9 cellular contexts compared by ENCODE assay signal in the genomic region with DNA sequence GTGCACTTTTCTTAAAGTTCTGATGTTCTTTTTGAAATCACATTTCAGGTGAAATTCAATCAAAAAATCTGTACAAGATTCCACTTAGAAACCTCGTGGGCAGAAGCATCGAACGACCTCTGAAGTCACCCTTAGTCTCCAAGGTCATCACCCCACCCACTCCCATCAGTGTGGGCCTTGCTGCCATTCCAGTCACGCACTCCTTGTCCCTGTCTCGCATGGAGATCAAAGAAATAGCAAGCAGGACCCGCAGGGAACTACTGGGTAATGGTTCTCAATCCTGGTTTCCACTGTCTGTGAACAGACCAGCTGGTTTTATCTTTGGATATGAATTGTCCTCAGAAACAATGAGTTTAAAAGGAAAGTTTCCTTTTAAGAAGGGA. TPM values are rescaled to one million over a fixed set of nuclear protein-coding genes. Genes with fewer than 3 reads are reported as not detected.
DNase-seq lines count a peak whose midpoint lies in the region; ATAC-seq and TF ChIP-seq lines count a peak whose summit lies in the region.
"Had no signal": no experiment of that assay in that cellular context is flagged by ENCODE, and none has a peak within 500 bp of the region (broad histone marks: within the 10 kb centered on the region; RNA-seq: fewer than 3 reads in every experiment).

No MANE protein-coding gene starts in this region.

- peak overlapping the region; percentile 66 for H3K4me2 ChIP-seq in HCT116 (ENCODE audit: low read length)

- H4K20me1 ChIP-seq in HCT116 (ENCODE audit: insufficient read depth), result no peaks in the 10 kb centered on the region

- no TSS peak for BruUV-seq in HCT116 (replicated peaks; lab: Mats Ljungman, UMichigan)

- CTCF ChIA-PET in HCT116 (lab: Charles Lee), result no interaction called here

- H3K36me3 ChIP-seq in HCT116 (ENCODE audit: control insufficient read depth in 1 of 2, insufficient read depth in 2 of 2, low read length in 2 of 2) (no peaks in the 10 kb centered on the region), SJCRH30 (no peaks in the 10 kb centered on the region), esophagus squamous epithelium (peaks cover 0 to 8% (median 0%) of the 10 kb centered on the region in 3 donors)

- WGBS in esophagus squamous epithelium, 2 donors, result 47 to 58% methylated on average over 4 of the region's 6 CpGs

- TF ChIP-seq CTCF in HCT116 (IDR thresholded peaks at IDR 0.05 in 2 of 3, conservative IDR thresholded peaks at IDR 0.05 in 1 of 3; ENCODE audit: borderline replicate concordance in 1 of 3, insufficient read depth in 1 of 3, low read depth in 2 of 3, low read length in 2 of 3) (no peak), esophagus squamous epithelium (IDR thresholded peaks at IDR 0.05) (no peak)

- no peak for TF ChIP-seq POLR2A in HCT116 (IDR thresholded peaks at IDR 0.05; ENCODE audit: borderline replicate concordance, extremely low read depth, insufficient read depth, insufficient read length)
- no peak for TF ChIP-seq POLR2A in esophagus squamous epithelium (IDR thresholded peaks at IDR 0.05)

- H3K27ac ChIP-seq in HCT116 (ENCODE audit: low read depth, low read length) (peak overlapping the region; percentile 23; the same call in 1 of the 2 replicates), SJCRH30 (peak overlapping the region; percentile 3; the same call in 1 of the 2 replicates), esophagus squamous epithelium (peak overlapping the region in 3 of 4 donors; percentile 16 to 60 (median 34))

- no peaks in the 10 kb centered on the region for H3K79me2 ChIP-seq in HCT116 (ENCODE audit: insufficient read depth, low read length)

- POLR2A ChIA-PET in HCT116 (lab: Charles Lee), result interaction anchor here (1.7 kb wide), 1 partner anchor 8 kb away, joined by 5 read pairs; a partner anchor contains a TSS

- H3K4me1 ChIP-seq in HCT116 (ENCODE audit: control insufficient read depth in 1 of 2, insufficient read depth in 2 of 2, low read length in 2 of 2), result peaks cover 37 to 48% of the 10 kb centered on the region in 2 experiments
- H3K4me1 ChIP-seq in SJCRH30, result peaks cover 15% of the 10 kb centered on the region
- H3K4me1 ChIP-seq in esophagus squamous epithelium, result peaks cover 0 to 21% (median 10%) of the 10 kb centered on the region in 3 donors

- H3K4me3 ChIP-seq in HCT116 (replicated peaks in 1 of 2; ENCODE audit: low read depth in 1 of 2, low read length in 2 of 2) (peak overlapping the region in 1 of 2 experiments; percentile 20; a peak in 2 of 4 replicates), SJCRH30 (no peak overlapping the region), esophagus squamous epithelium (no peak overlapping the region)

- RAD21 ChIA-PET in HCT116 (lab: Charles Lee; ENCODE audit: low non-redundant PET in 1 of 2, low total read pairs in 2 of 2, uncharacterized antibody in 2 of 2, unreplicated experiment in 2 of 2), result interaction anchor here in 1 of 2 experiments (0.9 kb wide), 1 partner anchor 174 kb away, joined by 3 read pairs; no protein-coding TSS in a partner anchor

- no peak for TF ChIP-seq RAD21 in HCT116 (IDR thresholded peaks at IDR 0.05; ENCODE audit: low read depth)

- H3K9me3 ChIP-seq in HCT116 (ENCODE audit: control insufficient read depth in 1 of 2, insufficient read depth in 1 of 2, low read depth in 1 of 2, low read length in 2 of 2) (no peaks in the 10 kb centered on the region), SJCRH30 (replicated peaks) (no peaks in the 10 kb centered on the region), esophagus squamous epithelium (no peaks in the 10 kb centered on the region)

- intact Hi-C loops in HCT116 (cut with micrococcal nuclease), result no loop called here
- intact Hi-C loops in esophagus squamous epithelium (cut with DNase I), result no loop called here

- peak overlapping the region; percentile 30 for H3K9ac ChIP-seq in HCT116 (ENCODE audit: low read length)

- no peak for DNase-seq in HCT116 (ENCODE audit: low read depth, low spot score)
- no peak for DNase-seq in SJCRH30
- no peak for DNase-seq in esophagus squamous epithelium (lab: John Stamatoyannopoulos, UW)
- peak; percentile 6 for DNase-seq in renal cortical epithelial cell (ENCODE audit: low read depth)
- no peak for DNase-seq in cortex of kidney (lab: John Stamatoyannopoulos, UW)
- no peak for DNase-seq in nucleus accumbens (lab: John Stamatoyannopoulos, UW)
- DNase-seq in NCI-H1105 (lab: John Stamatoyannopoulos, UW), result no peak
- DNase-seq: NCI-H1436 had no signal

- H3K27me3 ChIP-seq in HCT116 (ENCODE audit: insufficient read depth, low read length) (peaks cover 33% of the 10 kb centered on the region), SJCRH30 (no peaks in the 10 kb centered on the region; the same call in 1 of the 2 replicates), esophagus squamous epithelium (no peaks in the 10 kb centered on the region)

- H3K9me2 ChIP-seq in HCT116 (ENCODE audit: insufficient read depth), result no peaks in the 10 kb centered on the region

- H2AFZ ChIP-seq in HCT116 (ENCODE audit: low read depth, low read length, poor library complexity, severe bottlenecking), result peak overlapping the region; percentile 20

- ATAC-seq in HCT116, result peak; percentile 32
- ATAC-seq in GM18502 (IDR thresholded peaks at IDR 0.05; ENCODE audit: poor library complexity, unreplicated experiment), result no peak

TF ChIP-seq in HCT116, 20 proteins besides CTCF, POLR2A, EP300 and RAD21:
- TF ChIP-seq POLR2AphosphoS5 (IDR thresholded peaks at IDR 0.05; ENCODE audit: low read depth, low read length) (no peak), TCF7L2 (IDR thresholded peaks at IDR 0.05; ENCODE audit: borderline replicate concordance, extremely low read depth, insufficient read depth, insufficient read length) (peak; percentile 75), EZH2phosphoT487 (IDR thresholded peaks at IDR 0.05; ENCODE audit: borderline replicate concordance) (no peak), CBX3 (IDR thresholded peaks at IDR 0.05; ENCODE audit: low read depth) (no peak), SIN3A (IDR thresholded peaks at IDR 0.05; ENCODE audit: low read depth) (no peak), CEBPB (IDR thresholded peaks at IDR 0.05; ENCODE audit: low read depth) (no peak), JUND (IDR thresholded peaks at IDR 0.05) (no peak), ZFX (IDR thresholded peaks at IDR 0.05) (no peak)
- TF ChIP-seq, protein P1, sequence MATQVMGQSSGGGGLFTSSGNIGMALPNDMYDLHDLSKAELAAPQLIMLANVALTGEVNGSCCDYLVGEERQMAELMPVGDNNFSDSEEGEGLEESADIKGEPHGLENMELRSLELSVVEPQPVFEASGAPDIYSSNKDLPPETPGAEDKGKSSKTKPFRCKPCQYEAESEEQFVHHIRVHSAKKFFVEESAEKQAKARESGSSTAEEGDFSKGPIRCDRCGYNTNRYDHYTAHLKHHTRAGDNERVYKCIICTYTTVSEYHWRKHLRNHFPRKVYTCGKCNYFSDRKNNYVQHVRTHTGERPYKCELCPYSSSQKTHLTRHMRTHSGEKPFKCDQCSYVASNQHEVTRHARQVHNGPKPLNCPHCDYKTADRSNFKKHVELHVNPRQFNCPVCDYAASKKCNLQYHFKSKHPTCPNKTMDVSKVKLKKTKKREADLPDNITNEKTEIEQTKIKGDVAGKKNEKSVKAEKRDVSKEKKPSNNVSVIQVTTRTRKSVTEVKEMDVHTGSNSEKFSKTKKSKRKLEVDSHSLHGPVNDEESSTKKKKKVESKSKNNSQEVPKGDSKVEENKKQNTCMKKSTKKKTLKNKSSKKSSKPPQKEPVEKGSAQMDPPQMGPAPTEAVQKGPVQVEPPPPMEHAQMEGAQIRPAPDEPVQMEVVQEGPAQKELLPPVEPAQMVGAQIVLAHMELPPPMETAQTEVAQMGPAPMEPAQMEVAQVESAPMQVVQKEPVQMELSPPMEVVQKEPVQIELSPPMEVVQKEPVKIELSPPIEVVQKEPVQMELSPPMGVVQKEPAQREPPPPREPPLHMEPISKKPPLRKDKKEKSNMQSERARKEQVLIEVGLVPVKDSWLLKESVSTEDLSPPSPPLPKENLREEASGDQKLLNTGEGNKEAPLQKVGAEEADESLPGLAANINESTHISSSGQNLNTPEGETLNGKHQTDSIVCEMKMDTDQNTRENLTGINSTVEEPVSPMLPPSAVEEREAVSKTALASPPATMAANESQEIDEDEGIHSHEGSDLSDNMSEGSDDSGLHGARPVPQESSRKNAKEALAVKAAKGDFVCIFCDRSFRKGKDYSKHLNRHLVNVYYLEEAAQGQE (IDR thresholded peaks at IDR 0.05; ENCODE audit: low read depth), result no peak

RNA-seq across cellular contexts. Expression of a gene that starts 8.1 kb away (rescaled TPM):
- total RNA-seq in HCT116 (2021; ENCODE audit: unreplicated experiment) (16.8 TPM), esophagus squamous epithelium (10 to 100 TPM in 3 of 4 donors, 1 to 10 TPM in 1; 6.2 to 28.3 (median 16.7) TPM), renal cortical epithelial cell (16.3 and 18.6 TPM in 2 replicates)
- polyA plus RNA-seq in HCT116 (2012), result 14.7 and 15.3 TPM in 2 replicates
- total RNA-seq in SJCRH30 (2014; rRNA removed; shearing (Covaris generic)), result 13.1 and 16.7 TPM in 2 replicates

RNA-seq across cellular contexts. Expression of a gene that starts 35.3 kb away (rescaled TPM):
- total RNA-seq in HCT116 (2021; ENCODE audit: unreplicated experiment), result 5.3 TPM
- 2.2 and 3.0 TPM in 2 replicates for polyA plus RNA-seq in HCT116 (2012)
- 11.7 and 12.1 TPM in 2 replicates for total RNA-seq in SJCRH30 (2014; rRNA removed; shearing (Covaris generic))
- 1 to 10 TPM; 3.1 to 9.9 (median 4.7) TPM for total RNA-seq in esophagus squamous epithelium
- 6.6 and 14.5 TPM in 2 replicates for total RNA-seq in renal cortical epithelial cell
